ENCODE assay signal across 1 cellular context in genomic region chr16:54346046-54346445, GRCh38.
TF ChIP-seq lines count a peak whose summit lies in the region.

No MANE protein-coding gene starts in this region.

TF ChIP-seq in H1, 55 proteins besides CTCF, POLR2A, EP300 and RAD21 (continued from another document):
- TF ChIP-seq USF2 (IDR thresholded peaks at IDR 0.05; ENCODE audit: low read length): no peak
- no peak for TF ChIP-seq PHF8 (conservative IDR thresholded peaks at IDR 0.05; ENCODE audit: low read depth, low read length)
- no peak for TF ChIP-seq NANOG (IDR thresholded peaks at IDR 0.05; ENCODE audit: insufficient read depth, low read depth, low read length, poor library complexity, severe bottlenecking)
